Comparison of ENCODE assay signal across 32 cellular contexts in genomic region chr11:83122050-83122449, GRCh38. TPM values are rescaled to one million over a fixed set of nuclear protein-coding genes. Genes with fewer than 3 reads are reported as not detected.
A peak's percentile ranks its signal among the peaks of the same experiment; 100 is the strongest.
DNase-seq lines count a peak whose midpoint lies in the region; ATAC-seq and TF ChIP-seq lines count a peak whose summit lies in the region.
"Had no signal": no experiment of that assay in that cellular context is flagged by ENCODE, and none has a peak within 500 bp of the region (broad histone marks: within the 10 kb centered on the region; RNA-seq: fewer than 3 reads in every experiment).

No MANE protein-coding gene starts in this region.

- H3K27ac Mint-ChIP-seq in CD4-positive, CD25-positive, alpha-beta regulatory T cell = peak overlapping the region; percentile 25 to 92 (median 48)
- no peak overlapping the region for H3K27ac Mint-ChIP-seq in mesothelial cell of epicardium
- H3K27ac Mint-ChIP-seq: dendritic cell treated with granulocyte-macrophage colony-stimulating factor and Interleukin-4, amounts not matched to agents 40 ng/mL and 50 ng/mL, for 4 days; progenitor cell of endocrine pancreas; stimulated activated effector memory CD8-positive, alpha-beta T cell treated with anti-CD3 and anti-CD28 coated beads, Interleukin-12 subunit alpha, Interleukin-12 subunit beta, amount 100 ng/mL, for 72 hours; WTC11 had no signal

- peak overlapping the region; percentile 51 for H3K27ac ChIP-seq in CD4-positive, CD25-positive, alpha-beta regulatory T cell (ENCODE audit: insufficient read depth, low read length, poor library complexity, severe bottlenecking)
- H3K27ac ChIP-seq: gastroesophageal sphincter, right lobe of liver, RWPE1, suprapubic skin had no signal

- DNase-seq in NOMO-1 treated with DMSO at 0.1 percent for 48 hours (lab: John Stamatoyannopoulos, UW; ENCODE audit: unreplicated experiment) = peak; percentile 56
- no peak for DNase-seq in NOMO-1 treated with dmso at 0.1 percent for 144 hours (lab: John Stamatoyannopoulos, UW; ENCODE audit: unreplicated experiment)
- no peak for DNase-seq in CD4-positive, CD25-positive, alpha-beta regulatory T cell
- DNase-seq in SKM-1 (lab: John Stamatoyannopoulos, UW; ENCODE audit: unreplicated experiment) = peak; percentile 28
- DNase-seq in epithelial cell of esophagus (ENCODE audit: low read depth) = peak; percentile 13
- no peak for DNase-seq in middle frontal gyrus (ENCODE audit: extremely low spot score, low spot score)
- DNase-seq in mesothelial cell of epicardium (ENCODE audit: low spot score in 2 of 2, unreplicated experiment in 2 of 2) = no peak
- DNase-seq in GDM1 (lab: John Stamatoyannopoulos, UW) = no peak
- DNase-seq: 8988T; caudate nucleus; DMS79; HCEC 1CT; hypothalamus; immature natural killer cell; KBM-7; left colon; mammary epithelial cell; MG63; NCI-H1436; NCI-H2081 treated with DMSO at 0.1 percent for 48 hours; NCI-H345; right lobe of liver; stimulated activated CD4-positive, alpha-beta T cell treated with anti-CD3 and anti-CD28 coated beads, Interleukin-12 subunit alpha, Interleukin-12 subunit beta, amount 100 ng/mL, for 4 hours; stimulated activated CD4-positive, alpha-beta T cell treated with anti-CD3 and anti-CD28 coated beads, Interleukin-4, amount 100 ng/mL, for 24 hours; T-helper 9 cell had no signal

- TF ChIP-seq CTCF in epithelial cell of esophagus (IDR thresholded peaks at IDR 0.05; ENCODE audit: insufficient read depth, low read depth, low read length, missing control alignments) (no peak), mesothelial cell of epicardium (IDR thresholded peaks at IDR 0.05; ENCODE audit: unreplicated experiment) (no peak)

- H3K9me3 ChIP-seq in CD4-positive, CD25-positive, alpha-beta regulatory T cell (ENCODE audit: control insufficient read depth in 2 of 2, low read length in 2 of 2) = no peaks in the 10 kb centered on the region
- H3K9me3 ChIP-seq: gastroesophageal sphincter, MG63, right lobe of liver, suprapubic skin had no signal

- H3K9me3 Mint-ChIP-seq in CD4-positive, CD25-positive, alpha-beta regulatory T cell = no peaks in the 10 kb centered on the region
- no peaks in the 10 kb centered on the region for H3K9me3 Mint-ChIP-seq in mesothelial cell of epicardium
- H3K9me3 Mint-ChIP-seq: dendritic cell treated with granulocyte-macrophage colony-stimulating factor and Interleukin-4, amounts not matched to agents 40 ng/mL and 50 ng/mL, for 4 days; immature natural killer cell; stimulated activated effector memory CD8-positive, alpha-beta T cell treated with anti-CD3 and anti-CD28 coated beads, Interleukin-12 subunit alpha, Interleukin-12 subunit beta, amount 100 ng/mL, for 72 hours; WTC11 had no signal

- no peak overlapping the region for H3K4me3 Mint-ChIP-seq in CD4-positive, CD25-positive, alpha-beta regulatory T cell
- H3K4me3 Mint-ChIP-seq in mesothelial cell of epicardium = no peak overlapping the region
- H3K4me3 Mint-ChIP-seq: dendritic cell treated with granulocyte-macrophage colony-stimulating factor and Interleukin-4, amounts not matched to agents 40 ng/mL and 50 ng/mL, for 4 days; immature natural killer cell; stimulated activated effector memory CD8-positive, alpha-beta T cell treated with anti-CD3 and anti-CD28 coated beads, Interleukin-12 subunit alpha, Interleukin-12 subunit beta, amount 100 ng/mL, for 72 hours; WTC11 had no signal

- no peaks in the 10 kb centered on the region for H3K36me3 ChIP-seq in CD4-positive, CD25-positive, alpha-beta regulatory T cell (ENCODE audit: control insufficient read depth, insufficient read depth, low read length)
- H3K36me3 ChIP-seq: gastroesophageal sphincter, MG63, right lobe of liver, suprapubic skin had no signal

- no peak overlapping the region for H3K4me3 ChIP-seq in CD4-positive, CD25-positive, alpha-beta regulatory T cell (ENCODE audit: low read depth, low read length)
- H3K4me3 ChIP-seq in epithelial cell of esophagus (ENCODE audit: low read length) = no peak overlapping the region
- H3K4me3 ChIP-seq: gastroesophageal sphincter, MG63, right lobe of liver, suprapubic skin had no signal

- H3K27me3 ChIP-seq in CD4-positive, CD25-positive, alpha-beta regulatory T cell (ENCODE audit: control insufficient read depth, insufficient read depth, low read length) = no peaks in the 10 kb centered on the region
- H3K27me3 ChIP-seq: gastroesophageal sphincter, MG63, right lobe of liver, suprapubic skin had no signal

- H3K36me3 Mint-ChIP-seq in CD4-positive, CD25-positive, alpha-beta regulatory T cell = no peaks in the 10 kb centered on the region
- no peaks in the 10 kb centered on the region for H3K36me3 Mint-ChIP-seq in mesothelial cell of epicardium
- H3K36me3 Mint-ChIP-seq: immature natural killer cell; stimulated activated effector memory CD8-positive, alpha-beta T cell treated with anti-CD3 and anti-CD28 coated beads, Interleukin-12 subunit alpha, Interleukin-12 subunit beta, amount 100 ng/mL, for 72 hours; WTC11 had no signal

- peaks cover 5 to 59% (median 28%) of the 10 kb centered on the region in 4 donors for H3K4me1 Mint-ChIP-seq in CD4-positive, CD25-positive, alpha-beta regulatory T cell
- H3K4me1 Mint-ChIP-seq in mesothelial cell of epicardium = no peaks in the 10 kb centered on the region
- H3K4me1 Mint-ChIP-seq: WTC11 had no signal

- no peak for ATAC-seq in CD4-positive, CD25-positive, alpha-beta regulatory T cell (ENCODE audit: low read depth in 2 of 2)
- ATAC-seq: gastroesophageal sphincter, left colon, right lobe of liver, WTC11 had no signal

- peaks cover 22% of the 10 kb centered on the region for H3K4me1 ChIP-seq in CD4-positive, CD25-positive, alpha-beta regulatory T cell (ENCODE audit: control insufficient read depth, insufficient read depth, low read length, poor library complexity, severe bottlenecking)

- no peaks in the 10 kb centered on the region for H3K27me3 Mint-ChIP-seq in CD4-positive, CD25-positive, alpha-beta regulatory T cell
- H3K27me3 Mint-ChIP-seq in mesothelial cell of epicardium (ENCODE audit: low read depth) = peaks cover 1% of the 10 kb centered on the region
- H3K27me3 Mint-ChIP-seq: dendritic cell treated with granulocyte-macrophage colony-stimulating factor and Interleukin-4, amounts not matched to agents 40 ng/mL and 50 ng/mL, for 4 days; progenitor cell of endocrine pancreas had no signal

RNA-seq across cellular contexts. Expression of gene PCF11, which starts 34.9 kb away (rescaled TPM):
- 161 TPM for total RNA-seq in CD4-positive, CD25-positive, alpha-beta regulatory T cell
- 10 to 100 TPM; 19.2 to 33.3 (median 26.2) TPM for polyA plus RNA-seq in CD4-positive, CD25-positive, alpha-beta regulatory T cell
- 73.2 to 77.1 TPM (median 74.2 TPM) in 3 replicates for total RNA-seq in mesothelial cell of epicardium

RNA-seq across cellular contexts. Expression of gene RAB30, which starts 50.4 kb away (rescaled TPM):
- total RNA-seq in CD4-positive, CD25-positive, alpha-beta regulatory T cell = 66.3 TPM
- polyA plus RNA-seq in CD4-positive, CD25-positive, alpha-beta regulatory T cell = 10 to 100 TPM; 13.3 to 27.4 (median 21.4) TPM
- total RNA-seq in mesothelial cell of epicardium = 7.6 to 10.3 TPM (median 9.9 TPM) in 3 replicates

Comparison
In these comparisons a context has a peak if more than half of its experiments do, and no peak if none do; other contexts are left out.
1. DNase-seq: peak in NOMO-1 treated with DMSO at 0.1 percent for 48 hours (single experiment), SKM-1 (single experiment) and epithelial cell of esophagus (single experiment); none in NOMO-1 treated with dmso at 0.1 percent for 144 hours (single experiment), CD4-positive, CD25-positive, alpha-beta regulatory T cell (0 of 3), middle frontal gyrus (single experiment), mesothelial cell of epicardium (0 of 2) and GDM1 (single experiment).